ENCODE assay signal across 22 cellular contexts in genomic region chr2:85992611-85993010, GRCh38.
"Had no signal": no experiment of that assay in that cellular context is flagged by ENCODE, and none has a peak within 500 bp of the region (broad histone marks: within the 10 kb centered on the region; RNA-seq: fewer than 3 reads in every experiment).

No MANE protein-coding gene starts in this region.

- H3K27me3 Mint-ChIP-seq: activated T-cell treated with anti-CD3 and anti-CD28 coated beads, Interleukin-2, amount 50 U/mL, for 24 hours; activated T-helper 17 cell treated with anti-CD3 and anti-CD28 coated beads, Interleukin-2, amount 50 U/mL, for 72 hours; memory B cell; naive B cell; type B pancreatic cell had no signal

- H3K36me3 Mint-ChIP-seq: memory B cell, naive B cell, type B pancreatic cell had no signal

- ATAC-seq: activated T-helper 17 cell treated with anti-CD3 and anti-CD28 coated beads, Interleukin-2, amount 50 U/mL, for 72 hours; left colon; mucosa of descending colon; sciatic nerve had no signal

- H3K4me3 ChIP-seq: mucosa of descending colon, smooth muscle cell, testis had no signal

- DNase-seq: activated CD4-positive, alpha-beta T cell treated with anti-CD3 and anti-CD28 coated beads, Interleukin-2, amount 50 U/mL, for 48 hours; activated T-cell treated with anti-CD3 and anti-CD28 coated beads, Interleukin-2, amount 50 U/mL, for 24 hours; amygdala; effector CD4-positive, alpha-beta T cell; left colon; mucosa of descending colon; naive B cell; occipital lobe; posterior cingulate gyrus; SK-N-SH; stimulated activated CD4-positive, alpha-beta T cell treated with anti-CD3 and anti-CD28 coated beads, Interleukin-2, amount 100 ng/mL, for 48 hours; stimulated activated CD8-positive, alpha-beta memory T cell treated with anti-CD3 and anti-CD28 coated beads, Interleukin-4, amount 100 ng/mL, for 48 hours; stimulated activated naive CD4-positive, alpha-beta T cell; testis; WERI-Rb-1 had no signal

- H3K27ac ChIP-seq: testis, WERI-Rb-1 had no signal

- H3K36me3 ChIP-seq: WERI-Rb-1 had no signal

- H3K27me3 ChIP-seq: testis had no signal

- H3K4me3 Mint-ChIP-seq: activated T-cell treated with anti-CD3 and anti-CD28 coated beads, Interleukin-2, amount 50 U/mL, for 24 hours; activated T-helper 17 cell treated with anti-CD3 and anti-CD28 coated beads, Interleukin-2, amount 50 U/mL, for 72 hours; memory B cell; neural crest cell; T-helper 2 cell treated with Interferon-gamma antibody and Interleukin-4, amounts not matched to agents 5 μg/mL and 100 μg/mL, for 36 hours; type B pancreatic cell had no signal

- H3K9me3 ChIP-seq: mucosa of descending colon, SK-N-SH, testis had no signal

- H3K27ac Mint-ChIP-seq: activated T-cell treated with anti-CD3 and anti-CD28 coated beads, Interleukin-2, amount 50 U/mL, for 24 hours; activated T-helper 17 cell treated with anti-CD3 and anti-CD28 coated beads, Interleukin-2, amount 50 U/mL, for 72 hours; memory B cell; type B pancreatic cell had no signal

- H3K9me3 Mint-ChIP-seq: activated T-cell treated with anti-CD3 and anti-CD28 coated beads, Interleukin-2, amount 50 U/mL, for 24 hours; activated T-helper 17 cell treated with anti-CD3 and anti-CD28 coated beads, Interleukin-2, amount 50 U/mL, for 72 hours; memory B cell; naive B cell; T-helper 2 cell treated with Interferon-gamma antibody and Interleukin-4, amounts not matched to agents 5 μg/mL and 100 μg/mL, for 36 hours; type B pancreatic cell had no signal
